In the genomic region with DNA sequence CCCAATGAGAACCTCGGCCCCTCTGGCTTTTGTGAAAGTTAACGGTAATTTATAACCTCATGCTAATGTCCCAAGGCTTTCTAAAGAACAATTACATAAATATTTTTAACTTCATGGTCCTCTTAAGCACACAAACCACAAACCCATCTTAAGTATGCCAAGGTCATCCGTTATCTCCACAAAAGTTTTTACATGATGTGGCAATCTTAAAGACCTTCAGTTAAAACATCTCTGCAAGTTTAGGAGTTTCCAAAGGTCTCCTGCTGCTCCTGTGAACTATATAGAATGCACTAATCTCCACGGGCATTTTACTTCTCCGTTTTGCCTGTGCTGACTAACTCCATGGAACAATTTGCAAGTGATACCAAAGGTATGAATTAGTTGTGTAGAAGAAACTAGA, we compare ENCODE assay signal across 13 cellular contexts.
"Had no signal": no experiment of that assay in that cellular context is flagged by ENCODE, and none has a peak within 500 bp of the region (broad histone marks: within the 10 kb centered on the region; RNA-seq: fewer than 3 reads in every experiment).

No MANE protein-coding gene starts in this region.

- H3K9me3 ChIP-seq: mucosa of descending colon, tibial nerve had no signal

- DNase-seq: activated CD4-positive, alpha-beta memory T cell treated with anti-CD3 and anti-CD28 coated beads, Interleukin-2, amount 10 ng/mL, durations not matched to agents 7 days and 5 days; activated CD4-positive, CD25-positive, alpha-beta regulatory T cell treated with anti-CD3 and anti-CD28 coated beads, Interleukin-2, amount 50 U/mL, for 72 hours; activated naive CD4-positive, alpha-beta T cell; activated naive CD8-positive, alpha-beta T cell treated with anti-CD3 and anti-CD28 coated beads, Interleukin-2, amount 50 U/mL, for 24 hours; dermis blood vessel endothelial cell; glutamatergic neuron; left colon; mucosa of descending colon; naive thymus-derived CD8-positive, alpha-beta T cell; nucleus accumbens; right cardiac atrium had no signal

- H3K36me3 ChIP-seq: tibial nerve had no signal

- H3K27ac ChIP-seq: tibial nerve had no signal

- H3K27me3 ChIP-seq: tibial nerve had no signal

- ATAC-seq: activated naive CD8-positive, alpha-beta T cell treated with anti-CD3 and anti-CD28 coated beads, Interleukin-2, amount 50 U/mL, for 24 hours; left colon; mucosa of descending colon; naive thymus-derived CD8-positive, alpha-beta T cell; right cardiac atrium; stimulated activated memory B cell treated with anti-CD40 and anti-IgM and Interleukin-4, amounts not matched to agents 10 μg/mL and 1 μg/mL and 100 μg/mL, for 72 hours had no signal

- H3K4me3 ChIP-seq: mucosa of descending colon, tibial nerve had no signal
